17 cellular contexts compared by ENCODE assay signal in the genomic region with DNA sequence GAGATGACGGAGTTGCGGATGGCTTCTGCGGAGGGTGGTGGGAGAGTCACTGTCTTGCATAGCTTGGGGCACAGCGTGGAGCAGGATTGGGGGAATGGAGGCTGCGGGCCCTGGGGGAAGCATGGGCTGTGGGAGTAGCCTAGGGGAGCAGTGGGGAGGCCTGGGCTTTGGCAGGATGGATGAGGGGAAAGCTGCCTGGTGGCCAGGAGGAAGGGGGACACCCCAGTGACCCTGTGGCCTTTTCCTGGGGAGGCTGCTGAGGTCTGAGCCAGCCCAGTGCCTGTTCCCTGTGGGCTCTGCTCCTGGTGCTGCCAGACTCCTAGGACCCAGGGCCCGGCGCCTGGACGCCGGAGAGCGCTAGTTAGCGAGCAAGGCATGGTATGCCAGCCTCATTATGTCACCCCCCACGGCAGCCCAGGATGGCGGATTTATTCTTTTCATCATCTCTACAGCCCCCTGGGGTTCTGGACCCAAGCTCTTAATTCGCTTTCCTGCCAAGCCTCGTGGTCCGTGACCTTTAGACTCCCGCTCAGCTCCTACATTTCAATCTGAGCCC. TPM values are rescaled to one million over a fixed set of nuclear protein-coding genes. Genes with fewer than 3 reads are reported as not detected.
DNase-seq lines count a peak whose midpoint lies in the region; TF ChIP-seq lines count a peak whose summit lies in the region.
"Had no signal": no experiment of that assay in that cellular context is flagged by ENCODE, and none has a peak within 500 bp of the region (broad histone marks: within the 10 kb centered on the region; RNA-seq: fewer than 3 reads in every experiment).

No MANE protein-coding gene starts in this region.

- H3K18ac ChIP-seq in H9 (ENCODE audit: insufficient read length, low read depth, low read length) (no peak overlapping the region), mesenchymal stem cell (ENCODE audit: low read depth in 1 of 2, low read length in 2 of 2) (no peak overlapping the region), trophoblast cell (ENCODE audit: low read length) (no peak overlapping the region)

- no peak overlapping the region for H2AK5ac ChIP-seq in H9 (ENCODE audit: insufficient read length, low read length)
- H2AK5ac ChIP-seq in mesenchymal stem cell (ENCODE audit: low read length, severe bottlenecking), result no peak overlapping the region
- H2AK5ac ChIP-seq in trophoblast cell (ENCODE audit: low read length), result no peak overlapping the region

- no peak overlapping the region for H2BK120ac ChIP-seq in H9 (ENCODE audit: low read depth, low read length, poor library complexity, severe bottlenecking)
- H2BK120ac ChIP-seq in mesenchymal stem cell (ENCODE audit: low read depth, low read length), result no peak overlapping the region
- H2BK120ac ChIP-seq in trophoblast cell (ENCODE audit: insufficient read depth, low read length, poor library complexity), result no peak overlapping the region

- H2BK5ac ChIP-seq in H9 (ENCODE audit: insufficient read length, low read length) (no peak overlapping the region), mesenchymal stem cell (ENCODE audit: low read depth, low read length, poor library complexity, severe bottlenecking) (no peak overlapping the region), trophoblast cell (ENCODE audit: low read depth, low read length, poor library complexity) (no peak overlapping the region)

- H3K14ac ChIP-seq in H9 (ENCODE audit: insufficient read depth, low read length) (peak overlapping the region; percentile 70), mesenchymal stem cell (ENCODE audit: low read length in 2 of 2) (no peak overlapping the region), trophoblast cell (ENCODE audit: low read length) (no peak overlapping the region)

- H3K9me3 Mint-ChIP-seq in H9 (no peaks in the 10 kb centered on the region), Calu3 (ENCODE audit: low read depth, unreplicated experiment) (no peaks in the 10 kb centered on the region), CD14-positive monocyte (peaks cover 0 to 1% (median 0%) of the 10 kb centered on the region in 7 donors)
- H3K9me3 Mint-ChIP-seq: CD8-positive, alpha-beta T cell had no signal

- no peak overlapping the region for H2BK12ac ChIP-seq in H9 (ENCODE audit: insufficient read length, low read depth, low read length)
- no peak overlapping the region for H2BK12ac ChIP-seq in mesenchymal stem cell (ENCODE audit: low read length in 2 of 2)
- H2BK12ac ChIP-seq in trophoblast cell (ENCODE audit: low read length), result no peak overlapping the region

- H3K9ac ChIP-seq in H9 (ENCODE audit: extremely low read depth, insufficient read length, low read length) (no peak overlapping the region), mesenchymal stem cell (ENCODE audit: low read length) (no peak overlapping the region), trophoblast cell (ENCODE audit: low read length) (no peak overlapping the region)
- H3K9ac ChIP-seq: GM23248 had no signal

- no peak overlapping the region for H4K8ac ChIP-seq in H9 (replicated peaks; ENCODE audit: insufficient read length, low read depth, low read length)
- no peak overlapping the region for H4K8ac ChIP-seq in mesenchymal stem cell (ENCODE audit: low read length)
- no peak overlapping the region for H4K8ac ChIP-seq in trophoblast cell (ENCODE audit: low read depth, low read length)

- H3K36me3 Mint-ChIP-seq in H9 (ENCODE audit: insufficient read depth in 1 of 3, low read depth in 3 of 3) (no peaks in the 10 kb centered on the region), Calu3 (ENCODE audit: insufficient read depth, unreplicated experiment) (no peaks in the 10 kb centered on the region), CD14-positive monocyte (no peaks in the 10 kb centered on the region)
- H3K36me3 Mint-ChIP-seq: CD4-positive, CD25-positive, alpha-beta regulatory T cell; CD8-positive, alpha-beta T cell had no signal

- H3T11ph ChIP-seq in H9 (ENCODE audit: low read length), result no peak overlapping the region

- no peak overlapping the region for H2BK15ac ChIP-seq in H9 (ENCODE audit: low read depth, low read length)
- no peak overlapping the region for H2BK15ac ChIP-seq in mesenchymal stem cell (ENCODE audit: low read depth, poor library complexity, severe bottlenecking)

- no peaks in the 10 kb centered on the region for H3K79me1 ChIP-seq in H9 (ENCODE audit: insufficient read depth, low read depth, low read length, poor library complexity, severe bottlenecking)
- peaks cover 2% of the 10 kb centered on the region for H3K79me1 ChIP-seq in mesenchymal stem cell (replicated peaks; ENCODE audit: low read length, poor library complexity, severe bottlenecking)
- H3K79me1 ChIP-seq in trophoblast cell (ENCODE audit: low read length), result no peaks in the 10 kb centered on the region

- no peaks in the 10 kb centered on the region; the same call in 1 of the 2 replicates for H3K27me3 Mint-ChIP-seq in H9 (ENCODE audit: low read depth)
- H3K27me3 Mint-ChIP-seq in Calu3 (ENCODE audit: unreplicated experiment), result peaks cover 15% of the 10 kb centered on the region
- peaks cover 2 to 9% (median 5%) of the 10 kb centered on the region in 3 donors for H3K27me3 Mint-ChIP-seq in CD14-positive monocyte (ENCODE audit: low read depth in 3 of 3)
- H3K27me3 Mint-ChIP-seq: CD4-positive, CD25-positive, alpha-beta regulatory T cell had no signal

- no peak overlapping the region for H4K5ac ChIP-seq in H9 (ENCODE audit: insufficient read length, low read depth, low read length)

- no peak overlapping the region for H3K4me3 ChIP-seq in mesenchymal stem cell (ENCODE audit: insufficient read depth in 1 of 2, low read depth in 1 of 2, low read length in 2 of 2)
- H3K4me3 ChIP-seq in trophoblast cell (ENCODE audit: low read depth, low read length), result peak overlapping the region; percentile 13
- H3K4me3 ChIP-seq: GM23248 had no signal

- no peaks in the 10 kb centered on the region for H4K20me1 ChIP-seq in H9 (ENCODE audit: control insufficient read depth, insufficient read depth, insufficient read length)

- H2AFZ ChIP-seq in H9 (ENCODE audit: low read length) (no peak overlapping the region), mesenchymal stem cell (ENCODE audit: low read depth, low read length) (no peak overlapping the region), trophoblast cell (ENCODE audit: insufficient read depth, low read length, poor library complexity) (no peak overlapping the region)
- H2AFZ ChIP-seq: GM23248 had no signal

- H3K27ac Mint-ChIP-seq in H9 (no peak overlapping the region), Calu3 (ENCODE audit: unreplicated experiment) (no peak overlapping the region), CD14-positive monocyte (no peak overlapping the region)
- H3K27ac Mint-ChIP-seq: CD4-positive, CD25-positive, alpha-beta regulatory T cell; CD8-positive, alpha-beta T cell had no signal

- H3K4me1 ChIP-seq in H9 (ENCODE audit: insufficient read depth, low read length) (no peaks in the 10 kb centered on the region), mesenchymal stem cell (ENCODE audit: control insufficient read depth, insufficient read depth, low read depth, low read length) (peaks cover 1% of the 10 kb centered on the region), trophoblast cell (ENCODE audit: control insufficient read depth in 1 of 2, insufficient read depth in 2 of 2, low read length in 2 of 2) (no peaks in the 10 kb centered on the region)
- H3K4me1 ChIP-seq: Caco-2 had no signal

- BruUV-seq in Calu3 (replicated peaks; lab: Mats Ljungman, UMichigan), result no TSS peak

- H3K23ac ChIP-seq in H9 (ENCODE audit: insufficient read length, low read depth, low read length) (no peak overlapping the region), mesenchymal stem cell (ENCODE audit: low read length in 2 of 2) (no peak overlapping the region), trophoblast cell (ENCODE audit: low read length) (no peak overlapping the region)

- WGBS in H9 (ENCODE audit: extremely low coverage, insufficient read length, low lambda C conversion rate), result no CpG with 5 or more reads among the region's 17 CpGs
- 87% methylated on average over 17 of the region's 17 CpGs for WGBS in mesenchymal stem cell
- WGBS in trophoblast cell (ENCODE audit: extremely low coverage, insufficient coverage, insufficient read length), result no CpG with 5 or more reads among the region's 17 CpGs

- intact Hi-C loops in Calu3 (cut with micrococcal nuclease; ENCODE audit: unreplicated experiment) (no loop called here), CD14-positive monocyte (cut with micrococcal nuclease) (no loop called here)

- H3K79me2 ChIP-seq in H9 (ENCODE audit: insufficient read depth, low read length) (no peaks in the 10 kb centered on the region), trophoblast cell (ENCODE audit: control insufficient read depth, insufficient read depth, low read length, poor library complexity) (no peaks in the 10 kb centered on the region)

- no peak overlapping the region for H3K56ac ChIP-seq in H9 (ENCODE audit: insufficient read length, low read depth, low read length)

- H3K9me3 ChIP-seq in H9 (ENCODE audit: control insufficient read depth, low read depth, low read length) (no peaks in the 10 kb centered on the region), mesenchymal stem cell (ENCODE audit: control insufficient read depth, low read length) (peaks cover 10% of the 10 kb centered on the region), trophoblast cell (ENCODE audit: insufficient read depth, low read depth, low read length) (peaks cover 3% of the 10 kb centered on the region)
- H3K9me3 ChIP-seq: Caco-2 had no signal

- H3K4me3 Mint-ChIP-seq in H9 (no peak overlapping the region), Calu3 (ENCODE audit: low read depth, unreplicated experiment) (no peak overlapping the region), CD14-positive monocyte (no peak overlapping the region)
- H3K4me3 Mint-ChIP-seq: CD4-positive, CD25-positive, alpha-beta regulatory T cell; CD8-positive, alpha-beta T cell had no signal

- no peak overlapping the region for H4K91ac ChIP-seq in H9 (ENCODE audit: insufficient read length, low read depth, low read length)
- H4K91ac ChIP-seq in mesenchymal stem cell (ENCODE audit: low read length), result peak overlapping the region; percentile 54
- H4K91ac ChIP-seq in trophoblast cell (ENCODE audit: low read depth, low read length), result no peak overlapping the region

- no peak overlapping the region for H3K4me2 ChIP-seq in H9 (ENCODE audit: insufficient read depth, insufficient read length, low read length)
- H3K4me2 ChIP-seq in mesenchymal stem cell (ENCODE audit: low read length, poor library complexity, severe bottlenecking), result no peak overlapping the region
- H3K4me2 ChIP-seq in trophoblast cell (ENCODE audit: low read length), result no peak overlapping the region

- no peak overlapping the region for H2BK20ac ChIP-seq in H9 (ENCODE audit: low read depth, low read length, poor library complexity, severe bottlenecking)

- peaks cover 0 to 8% of the 10 kb centered on the region in 2 experiments for H3K36me3 ChIP-seq in mesenchymal stem cell (ENCODE audit: control insufficient read depth in 1 of 2, insufficient read depth in 2 of 2, low read depth in 1 of 2, low read length in 2 of 2)
- H3K36me3 ChIP-seq in trophoblast cell (ENCODE audit: control insufficient read depth in 1 of 2, insufficient read depth in 2 of 2, low read length in 2 of 2), result no peaks in the 10 kb centered on the region

- CTCF ChIA-PET in Calu3 (lab: Charles Lee), result no interaction called here

- H3K27ac ChIP-seq in H9 (ENCODE audit: insufficient read length, low read depth, low read length) (no peak overlapping the region), mesenchymal stem cell (ENCODE audit: low read length, poor library complexity, severe bottlenecking) (no peak overlapping the region), trophoblast cell (ENCODE audit: low read depth, low read length) (no peak overlapping the region)
- H3K27ac ChIP-seq: GM23248 had no signal

- H3K23me2 ChIP-seq in H9 (ENCODE audit: insufficient read length, low read depth, low read length, poor library complexity, severe bottlenecking), result no peaks in the 10 kb centered on the region

- H3K27me3 ChIP-seq in H9 (ENCODE audit: insufficient read depth, low read length) (no peaks in the 10 kb centered on the region), mesenchymal stem cell (ENCODE audit: control insufficient read depth in 1 of 2, insufficient read depth in 1 of 2, low read length in 2 of 2) (peaks cover 8 to 19% of the 10 kb centered on the region in 2 experiments), trophoblast cell (ENCODE audit: insufficient read depth, low read length) (no peaks in the 10 kb centered on the region)

- H3K4ac ChIP-seq in H9 (ENCODE audit: low read depth, low read length) (no peak overlapping the region), mesenchymal stem cell (ENCODE audit: low read depth in 1 of 2, low read length in 2 of 2) (no peak overlapping the region), trophoblast cell (ENCODE audit: low read depth, low read length) (no peak overlapping the region)

- no peak overlapping the region for H4K12ac ChIP-seq in trophoblast cell (ENCODE audit: low read depth, low read length)

- TF ChIP-seq CTCF in H9 (conservative IDR thresholded peaks at IDR 0.05) (no peak), Calu3 (IDR thresholded peaks at IDR 0.05; ENCODE audit: unreplicated experiment) (no peak), CD14-positive monocyte (IDR thresholded peaks at IDR 0.05) (no peak)

- no peak for DNase-seq in H9
- DNase-seq in mesenchymal stem cell, result no peak
- DNase-seq in trophoblast cell, result no peak
- DNase-seq in Calu3, result no peak
- DNase-seq in CD14-positive monocyte (ENCODE audit: low spot score), result no peak
- no peak for DNase-seq in DMS79 (lab: John Stamatoyannopoulos, UW)
- DNase-seq: 8988T; C1 segment of cervical spinal cord; Caco-2; CD4-positive, CD25-positive, alpha-beta regulatory T cell; CD8-positive, alpha-beta T cell; DMS 273 treated with DMSO at 0.1 percent for 48 hours; DMS79 treated with DMSO at 0.1 percent for 48 hours; GF-D8; GM23248; H7 had no signal

- H3K4me1 Mint-ChIP-seq in H9 (no peaks in the 10 kb centered on the region), Calu3 (ENCODE audit: low read depth, unreplicated experiment) (no peaks in the 10 kb centered on the region), CD14-positive monocyte (no peaks in the 10 kb centered on the region)

RNA-seq across cellular contexts. Expression of a gene that starts 39.8 kb away (rescaled TPM):
- total RNA-seq in H9 (2021), result 0.57 and 0.72 TPM in 2 replicates
- polyA plus RNA-seq in mesenchymal stem cell (2013, experiment 1 of 2), result 0.80 TPM
- polyA plus RNA-seq in mesenchymal stem cell (2013, experiment 2 of 2), result 0.64 TPM
- polyA plus RNA-seq in trophoblast cell (2013), result 0.14 and 0.26 TPM in 2 replicates
- total RNA-seq in Calu3 (2022), result not detected in 2 replicates
- under 1 TPM in 1 of 2 donors, not detected in 1; 0.46 TPM for polyA plus RNA-seq in CD14-positive monocyte
- total RNA-seq: CD4-positive, CD25-positive, alpha-beta regulatory T cell; CD8-positive, alpha-beta T cell; G401 had no signal
- polyA plus RNA-seq: CD4-positive, CD25-positive, alpha-beta regulatory T cell had no signal
